Comparison of ENCODE assay signal across 8 cellular contexts in the genomic region with DNA sequence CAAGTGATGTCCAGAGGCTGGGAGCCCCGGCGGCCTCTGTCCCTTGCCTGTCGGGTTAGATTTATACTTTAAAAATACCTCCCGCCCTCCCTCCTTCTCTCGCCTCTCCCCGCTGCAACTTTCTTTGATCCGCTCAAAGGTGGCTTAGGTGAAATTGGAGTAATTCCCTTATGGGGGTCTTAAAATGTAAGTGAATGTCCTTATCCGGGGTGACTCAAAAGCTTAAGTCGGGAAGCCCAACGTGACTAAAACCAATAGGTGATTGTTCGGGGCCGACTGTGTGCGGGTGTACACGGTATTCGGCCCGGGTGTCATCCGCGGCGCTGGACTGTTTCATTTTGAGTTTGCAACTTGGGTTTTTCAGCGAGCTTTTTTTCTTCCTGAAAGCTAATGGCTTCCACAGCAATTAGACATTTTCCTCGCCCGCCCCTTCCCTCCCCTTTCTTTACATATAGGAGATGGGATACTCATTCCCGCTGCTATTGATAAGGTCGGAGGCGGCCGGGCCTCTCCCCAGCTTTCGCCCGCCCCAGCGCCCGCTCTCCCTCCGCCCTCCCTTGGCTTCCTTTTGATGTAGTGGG. TPM values are rescaled to one million over a fixed set of nuclear protein-coding genes. Genes with fewer than 3 reads are reported as not detected.
DNase-seq lines count a peak whose midpoint lies in the region; ATAC-seq and TF ChIP-seq lines count a peak whose summit lies in the region.

No MANE protein-coding gene starts in this region.

- peaks cover 18% of the 10 kb centered on the region for H3K4me1 Mint-ChIP-seq in activated CD8-positive, alpha-beta T cell treated with anti-CD3 and anti-CD28 coated beads for 36 hours (ENCODE audit: low read depth)
- H3K4me1 Mint-ChIP-seq in glutamatergic neuron (ENCODE audit: low read depth, unreplicated experiment) = peaks cover 12% of the 10 kb centered on the region

- 1 to 2% (median 1%) methylated on average over 31 of the region's 31 CpGs for WGBS in spleen, 5 donors

- peak in 1 of 3 donors; percentile 71 for TF ChIP-seq POLR2A in spleen (IDR thresholded peaks at IDR 0.05)

- intact Hi-C loops in activated CD8-positive, alpha-beta T cell treated with anti-CD3 and anti-CD28 coated beads for 36 hours (cut with micrococcal nuclease) = loop anchor here (2.0 to 5.0 kb wide), 3 partner anchors 129 to 399 kb away; a partner anchor contains a TSS
- intact Hi-C loops in spleen (cut with DNase I; ENCODE audit: low total_unique reads) = no loop called here
- intact Hi-C loops in sciatic nerve (cut with DNase I) = loop anchor here (10.0 kb wide), 2 partner anchors 237 to 387 kb away; no protein-coding TSS in a partner anchor

- CTCF ChIA-PET in activated CD8-positive, alpha-beta T cell treated with anti-CD3 and anti-CD28 coated beads for 36 hours (lab: Charles Lee) = interaction anchor here (0.7 to 1.7 kb wide), 6 partner anchors 20 to 283 kb away, joined by 3 to 9 read pairs (median 3); no protein-coding TSS in a partner anchor

- peak overlapping the region; percentile 14 to 74 (median 66) for H3K4me3 ChIP-seq in spleen

- H3K4me1 ChIP-seq in spleen = peaks cover 17 to 84% (median 73%) of the 10 kb centered on the region in 6 donors

- H3K36me3 ChIP-seq in spleen = peaks cover 0 to 6% (median 0%) of the 10 kb centered on the region in 6 donors

- DNase-seq in activated CD4-positive, CD25-positive, alpha-beta regulatory T cell treated with anti-CD3 and anti-CD28 coated beads, Interleukin-2, amount 50 U/mL, for 16 hours (ENCODE audit: low read depth, low spot score) = peak; percentile 37
- DNase-seq in activated CD4-positive, CD25-positive, alpha-beta regulatory T cell treated with anti-CD3 and anti-CD28 coated beads, Interleukin-2, amount 50 U/mL, for 72 hours = no peak
- DNase-seq in activated CD8-positive, alpha-beta T cell treated with anti-CD3 and anti-CD28 coated beads for 36 hours = peak; percentile 90
- DNase-seq in glutamatergic neuron = no peak
- DNase-seq in spleen = no peak
- DNase-seq in sciatic nerve (ENCODE audit: low spot score) = no peak

- H3K27me3 ChIP-seq in spleen (replicated peaks in 1 of 7) = peaks cover 0 to 98% (median 65%) of the 10 kb centered on the region in 7 donors

- no peaks in the 10 kb centered on the region for H3K9me3 ChIP-seq in spleen

- POLR2A ChIA-PET in activated CD8-positive, alpha-beta T cell treated with anti-CD3 and anti-CD28 coated beads for 36 hours (lab: Charles Lee) = interaction anchor here (0.6 to 17.2 kb wide), 30 partner anchors 9 to 438 kb away, joined by 3 to 375 read pairs (median 4); no protein-coding TSS in a partner anchor

- no peaks in the 10 kb centered on the region for H3K9me3 Mint-ChIP-seq in activated CD8-positive, alpha-beta T cell treated with anti-CD3 and anti-CD28 coated beads for 36 hours
- peaks cover 19% of the 10 kb centered on the region for H3K9me3 Mint-ChIP-seq in glutamatergic neuron (ENCODE audit: unreplicated experiment)

- ATAC-seq in HG02970 (IDR thresholded peaks at IDR 0.05; ENCODE audit: low FRiP score, unreplicated experiment) (peak; percentile 30), sciatic nerve (no peak), GM21786 (IDR thresholded peaks at IDR 0.05; ENCODE audit: unreplicated experiment) (no peak)
- ATAC-seq in activated CD8-positive, alpha-beta T cell treated with anti-CD3 and anti-CD28 coated beads for 36 hours = peak; percentile 10

- TF ChIP-seq CTCF in activated CD8-positive, alpha-beta T cell treated with anti-CD3 and anti-CD28 coated beads for 36 hours (IDR thresholded peaks at IDR 0.05) = no peak
- TF ChIP-seq CTCF in glutamatergic neuron (IDR thresholded peaks at IDR 0.05; ENCODE audit: partially characterized antibody, unreplicated experiment) = no peak
- TF ChIP-seq CTCF in spleen (IDR thresholded peaks at IDR 0.05 in 8 of 11, conservative IDR thresholded peaks at IDR 0.05 in 3 of 11) = no peak

- peak overlapping the region; percentile 74 to 98 (median 92) for H3K27ac ChIP-seq in spleen

- H3K27me3 Mint-ChIP-seq in activated CD8-positive, alpha-beta T cell treated with anti-CD3 and anti-CD28 coated beads for 36 hours = no peaks in the 10 kb centered on the region
- H3K27me3 Mint-ChIP-seq in glutamatergic neuron (ENCODE audit: unreplicated experiment) = peaks cover 13% of the 10 kb centered on the region

- H3K27ac Mint-ChIP-seq in activated CD8-positive, alpha-beta T cell treated with anti-CD3 and anti-CD28 coated beads for 36 hours = peak overlapping the region; percentile 100
- H3K27ac Mint-ChIP-seq in glutamatergic neuron (ENCODE audit: unreplicated experiment) = peak overlapping the region; percentile 62

- H3K4me3 Mint-ChIP-seq in activated CD8-positive, alpha-beta T cell treated with anti-CD3 and anti-CD28 coated beads for 36 hours = peak overlapping the region; percentile 100
- H3K4me3 Mint-ChIP-seq in glutamatergic neuron (ENCODE audit: unreplicated experiment) = peak overlapping the region; percentile 85

- peaks cover 31% of the 10 kb centered on the region for H3K36me3 Mint-ChIP-seq in activated CD8-positive, alpha-beta T cell treated with anti-CD3 and anti-CD28 coated beads for 36 hours (ENCODE audit: low read depth)
- H3K36me3 Mint-ChIP-seq in glutamatergic neuron (ENCODE audit: unreplicated experiment) = no peaks in the 10 kb centered on the region

RNA-seq across cellular contexts. Expression of a gene that starts 2.0 kb away (rescaled TPM):
- 100 to 1,000 TPM; 617 to 639 TPM for total RNA-seq in activated CD8-positive, alpha-beta T cell treated with anti-CD3 and anti-CD28 coated beads for 36 hours
- 98.0 TPM for total RNA-seq in glutamatergic neuron (ENCODE audit: unreplicated experiment)
- 100 to 1,000 TPM in 3 of 7 donors, 10 to 100 TPM in 4; 56.1 to 110 (median 65.1) TPM for total RNA-seq in spleen
- polyA plus RNA-seq in spleen = 10 to 100 TPM in 2 of 3 donors, 1 to 10 TPM in 1; 9.4 to 15.2 (median 13.8) TPM
- total RNA-seq in sciatic nerve = 130 TPM

RNA-seq across cellular contexts. Expression of a gene that starts 49.5 kb away (rescaled TPM):
- 1 to 10 TPM; 8.2 to 8.7 TPM for total RNA-seq in activated CD8-positive, alpha-beta T cell treated with anti-CD3 and anti-CD28 coated beads for 36 hours
- total RNA-seq in glutamatergic neuron (ENCODE audit: unreplicated experiment) (20.7 TPM), spleen (10 to 100 TPM in 6 of 7 donors, 1 to 10 TPM in 1; 7.1 to 16.7 (median 12.6) TPM), sciatic nerve (7.9 TPM)
- polyA plus RNA-seq in spleen = 1 to 10 TPM; 4.5 to 9.0 (median 5.1) TPM

Comparison
In these comparisons a context has a peak if more than half of its experiments do, and no peak if none do; other contexts are left out.
1. DNase-seq: peak in activated CD4-positive, CD25-positive, alpha-beta regulatory T cell treated with anti-CD3 and anti-CD28 coated beads, Interleukin-2, amount 50 U/mL, for 16 hours (single experiment) and activated CD8-positive, alpha-beta T cell treated with anti-CD3 and anti-CD28 coated beads for 36 hours (single experiment); none in activated CD4-positive, CD25-positive, alpha-beta regulatory T cell treated with anti-CD3 and anti-CD28 coated beads, Interleukin-2, amount 50 U/mL, for 72 hours (single experiment), glutamatergic neuron (single experiment), spleen (single experiment) and sciatic nerve (single experiment).
2. ATAC-seq: peak in HG02970 (single experiment) and activated CD8-positive, alpha-beta T cell treated with anti-CD3 and anti-CD28 coated beads for 36 hours (single experiment); none in sciatic nerve (single experiment) and GM21786 (single experiment).